Comparison of ENCODE assay signal across 18 cellular contexts in genomic region chr2:120601566-120601965, GRCh38.
DNase-seq lines count a peak whose midpoint lies in the region; ATAC-seq and TF ChIP-seq lines count a peak whose summit lies in the region.
"Had no signal": no experiment of that assay in that cellular context is flagged by ENCODE, and none has a peak within 500 bp of the region (broad histone marks: within the 10 kb centered on the region; RNA-seq: fewer than 3 reads in every experiment).

No MANE protein-coding gene starts in this region.

- WGBS in heart right ventricle, 2 donors: 94 to 95% methylated on average over 9 of the region's 9 CpGs
- 72 to 96% (median 91%) methylated on average over 3 to 9 of the region's 9 CpGs for WGBS in spleen, 5 donors

- no peaks in the 10 kb centered on the region for H4K20me1 ChIP-seq in BLaER1 treated with 17β-estradiol and CSF1 and Interleukin-3, amounts not matched to agents 10 nM and 100 nM

- no peak overlapping the region for H3K27ac ChIP-seq in heart right ventricle
- H3K27ac ChIP-seq in BLaER1 treated with 17β-estradiol and CSF1 and Interleukin-3, amounts not matched to agents 10 nM and 100 nM: peak overlapping the region in 4 of 11 experiments; percentile 3 to 24 (median 13); a peak in 2 of 22 replicates
- H3K27ac ChIP-seq in lower lobe of right lung: no peak overlapping the region
- H3K27ac ChIP-seq in spleen: no peak overlapping the region
- H3K27ac ChIP-seq: GM23248 had no signal

- intact Hi-C loops in Right ventricle myocardium superior (cut with DNase I) (no loop called here), heart right ventricle (cut with DNase I) (no loop called here), lower lobe of right lung (cut with DNase I) (no loop called here), spleen (cut with DNase I; ENCODE audit: low total_unique reads) (no loop called here)

- H3K27me3 ChIP-seq in heart right ventricle: peaks cover 0 to 19% (median 6%) of the 10 kb centered on the region in 7 donors
- no peaks in the 10 kb centered on the region for H3K27me3 ChIP-seq in BLaER1 treated with 17β-estradiol and CSF1 and Interleukin-3, amounts not matched to agents 10 nM and 100 nM
- H3K27me3 ChIP-seq in lower lobe of right lung (ENCODE audit: low read depth): no peaks in the 10 kb centered on the region
- H3K27me3 ChIP-seq in spleen (replicated peaks in 1 of 7): peaks cover 0 to 21% (median 0%) of the 10 kb centered on the region in 7 donors

- no peak overlapping the region for H3K9ac ChIP-seq in BLaER1 treated with 17β-estradiol and CSF1 and Interleukin-3, amounts not matched to agents 10 nM and 100 nM
- H3K9ac ChIP-seq: GM23248 had no signal

- H3K36me3 ChIP-seq in heart right ventricle (no peaks in the 10 kb centered on the region), lower lobe of right lung (no peaks in the 10 kb centered on the region), spleen (no peaks in the 10 kb centered on the region)
- H3K36me3 ChIP-seq in BLaER1 treated with 17β-estradiol and CSF1 and Interleukin-3, amounts not matched to agents 10 nM and 100 nM: no peaks in the 10 kb centered on the region

- peak; percentile 16 for DNase-seq in Right ventricle myocardium superior
- no peak for DNase-seq in heart right ventricle
- DNase-seq in lower lobe of right lung: peak; percentile 18
- DNase-seq in spleen: peak; percentile 59
- DNase-seq in NCI-H2081 treated with DMSO at 0.1 percent for 48 hours (lab: John Stamatoyannopoulos, UW): no peak
- DNase-seq in activated CD4-positive, alpha-beta T cell treated with anti-CD3 and anti-CD28 coated beads for 4 hours: no peak
- DNase-seq: 8988T; AML-193; C1 segment of cervical spinal cord; Calu3; CD4-positive, alpha-beta T cell; DMS 273 treated with DMSO at 0.1 percent for 48 hours; DMS79 had no signal

- no peak for ATAC-seq in Right ventricle myocardium superior (ENCODE audit: poor library complexity)
- no peak for ATAC-seq in heart right ventricle
- ATAC-seq in lower lobe of right lung: no peak
- ATAC-seq in GM21367 (IDR thresholded peaks at IDR 0.05; ENCODE audit: unreplicated experiment): no peak
- ATAC-seq: GM12878, HCT116 had no signal

- peak overlapping the region in 7 of 11 experiments; percentile 3 to 51 (median 22); a peak in 6 of 22 replicates for H3K4me2 ChIP-seq in BLaER1 treated with 17β-estradiol and CSF1 and Interleukin-3, amounts not matched to agents 10 nM and 100 nM

- no peak for TF ChIP-seq POLR2A in spleen (IDR thresholded peaks at IDR 0.05)

- TF ChIP-seq CTCF in heart right ventricle (IDR thresholded peaks at IDR 0.05) (no peak), lower lobe of right lung (IDR thresholded peaks at IDR 0.05) (no peak), spleen (IDR thresholded peaks at IDR 0.05 in 8 of 11, conservative IDR thresholded peaks at IDR 0.05 in 3 of 11) (no peak)

- H3K4me1 ChIP-seq in heart right ventricle (peaks cover under 1 to 22% (median 17%) of the 10 kb centered on the region in 9 donors), lower lobe of right lung (peaks cover under 1% of the 10 kb centered on the region), spleen (no peaks in the 10 kb centered on the region)
- H3K4me1 ChIP-seq in BLaER1 treated with 17β-estradiol and CSF1 and Interleukin-3, amounts not matched to agents 10 nM and 100 nM: peaks cover 46 to 74% (median 60%) of the 10 kb centered on the region in 10 experiments

- H3K9me3 ChIP-seq in heart right ventricle: no peaks in the 10 kb centered on the region
- H3K9me3 ChIP-seq in BLaER1 treated with 17β-estradiol and CSF1 and Interleukin-3, amounts not matched to agents 10 nM and 100 nM (replicated peaks in 1 of 11): no peaks in the 10 kb centered on the region
- no peaks in the 10 kb centered on the region for H3K9me3 ChIP-seq in lower lobe of right lung
- peaks cover 0 to 5% (median 0%) of the 10 kb centered on the region in 8 donors for H3K9me3 ChIP-seq in spleen

- no peak overlapping the region for H3K4me3 ChIP-seq in heart right ventricle
- no peak overlapping the region for H3K4me3 ChIP-seq in BLaER1 treated with 17β-estradiol and CSF1 and Interleukin-3, amounts not matched to agents 10 nM and 100 nM
- H3K4me3 ChIP-seq in lower lobe of right lung: no peak overlapping the region
- H3K4me3 ChIP-seq in spleen: no peak overlapping the region
- H3K4me3 ChIP-seq: GM12878, GM23248 had no signal

Comparison
In these comparisons a context has a peak if more than half of its experiments do, and no peak if none do; other contexts are left out.
1. DNase-seq: peak in Right ventricle myocardium superior (single experiment), lower lobe of right lung (single experiment) and spleen (single experiment); none in heart right ventricle (0 of 2), NCI-H2081 treated with DMSO at 0.1 percent for 48 hours (single experiment) and activated CD4-positive, alpha-beta T cell treated with anti-CD3 and anti-CD28 coated beads for 4 hours (0 of 2).